Comparison of ENCODE assay signal across 26 cellular contexts in the genomic region with DNA sequence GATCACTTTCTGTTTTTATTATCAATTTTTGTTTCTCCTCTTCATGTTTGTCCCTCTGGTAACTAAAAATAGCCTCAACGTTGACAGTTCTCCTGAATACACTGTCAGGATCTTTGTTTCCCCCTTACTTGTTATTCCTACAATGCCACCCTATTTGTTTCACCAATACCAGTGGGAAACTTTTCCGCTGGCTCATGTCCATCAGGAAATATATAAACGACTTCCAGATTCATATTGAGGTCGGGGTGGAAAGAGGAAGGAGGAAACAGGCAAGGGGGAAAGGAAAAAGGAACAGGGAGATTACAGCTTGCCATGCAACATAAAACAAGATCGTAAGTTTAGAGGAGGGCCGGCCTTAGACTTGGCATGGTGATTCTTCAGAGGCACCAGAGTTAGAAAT.
DNase-seq lines count a peak whose midpoint lies in the region; ATAC-seq and TF ChIP-seq lines count a peak whose summit lies in the region.
"Had no signal": no experiment of that assay in that cellular context is flagged by ENCODE, and none has a peak within 500 bp of the region (broad histone marks: within the 10 kb centered on the region; RNA-seq: fewer than 3 reads in every experiment).

No MANE protein-coding gene starts in this region.

- H3K27ac ChIP-seq in right atrium auricular region = no peak overlapping the region
- peak overlapping the region; percentile 46 for H3K27ac ChIP-seq in angular gyrus (ENCODE audit: low read depth, low read length)
- H3K27ac ChIP-seq in CD4-positive, alpha-beta T cell (ENCODE audit: low read depth, low read length) = no peak overlapping the region
- H3K27ac ChIP-seq: HL-60, KMS-11, lower lobe of right lung, Peyer's patch, testis, WERI-Rb-1 had no signal

- H3K27me3 ChIP-seq in right atrium auricular region = no peaks in the 10 kb centered on the region
- no peaks in the 10 kb centered on the region for H3K27me3 ChIP-seq in CD4-positive, alpha-beta T cell (ENCODE audit: control insufficient read depth, insufficient read depth, low read length)
- H3K27me3 ChIP-seq: Peyer's patch, testis had no signal

- POLR2A ChIA-PET in CD4-positive, alpha-beta T cell (lab: Charles Lee) = no interaction called here

- intact Hi-C loops in Right ventricle myocardium superior (cut with DNase I) = no loop called here
- intact Hi-C loops in CD4-positive, alpha-beta T cell (cut with DNase I, micrococcal nuclease) = no loop called here

- no peak overlapping the region for H3K27ac Mint-ChIP-seq in glutamatergic neuron (ENCODE audit: unreplicated experiment)
- no peak overlapping the region for H3K27ac Mint-ChIP-seq in CD4-positive, alpha-beta T cell
- H3K27ac Mint-ChIP-seq: CD4-positive, alpha-beta memory T cell; natural killer cell treated with Interleukin-12 subunit alpha and Interleukin-12 subunit beta and Interleukin-15 and Interleukin-18, amount 100 ng/mL, for 72 hours; T-helper 2 cell treated with Interferon-gamma antibody and Interleukin-4, amounts not matched to agents 5 μg/mL and 100 μg/mL, for 36 hours had no signal

- no peak for TF ChIP-seq CTCF in right atrium auricular region (IDR thresholded peaks at IDR 0.05)
- no peak for TF ChIP-seq CTCF in glutamatergic neuron (IDR thresholded peaks at IDR 0.05; ENCODE audit: partially characterized antibody, unreplicated experiment)
- TF ChIP-seq CTCF in CD4-positive, alpha-beta T cell (IDR thresholded peaks at IDR 0.05) = no peak

- no peaks in the 10 kb centered on the region for H3K9me3 ChIP-seq in right atrium auricular region
- no peaks in the 10 kb centered on the region for H3K9me3 ChIP-seq in CD4-positive, alpha-beta T cell (ENCODE audit: control insufficient read depth, low read length)
- H3K9me3 ChIP-seq: lower lobe of right lung, Peyer's patch, testis had no signal

- peaks cover 0 to 12% of the 10 kb centered on the region in 2 donors for H3K4me1 ChIP-seq in right atrium auricular region
- H3K4me1 ChIP-seq: lower lobe of right lung, Peyer's patch, testis had no signal

- H3K4me1 Mint-ChIP-seq in glutamatergic neuron (ENCODE audit: low read depth, unreplicated experiment) = peaks cover 17% of the 10 kb centered on the region
- peaks cover 17% of the 10 kb centered on the region for H3K4me1 Mint-ChIP-seq in CD4-positive, alpha-beta T cell (ENCODE audit: low read depth)

- H3K4me3 Mint-ChIP-seq in glutamatergic neuron (ENCODE audit: unreplicated experiment) = no peak overlapping the region
- H3K4me3 Mint-ChIP-seq in CD4-positive, alpha-beta T cell = no peak overlapping the region
- H3K4me3 Mint-ChIP-seq: natural killer cell treated with Interleukin-12 subunit alpha and Interleukin-12 subunit beta and Interleukin-15 and Interleukin-18, amount 100 ng/mL, for 72 hours; T-helper 2 cell treated with Interferon-gamma antibody and Interleukin-4, amounts not matched to agents 5 μg/mL and 100 μg/mL, for 36 hours had no signal

- TF ChIP-seq POLR2A in erythroblast (IDR thresholded peaks at IDR 0.05; ENCODE audit: low read length) = no peak

- DNase-seq in Right ventricle myocardium superior (no peak), right atrium auricular region (ENCODE audit: low spot score) (no peak), medulla oblongata (ENCODE audit: extremely low spot score) (peak; percentile 31), glutamatergic neuron (no peak), inferior parietal cortex (ENCODE audit: extremely low spot score) (no peak), erythroblast (lab: John Stamatoyannopoulos, UW) (no peak)
- DNase-seq in CD4-positive, alpha-beta T cell = no peak
- DNase-seq: activated CD4-positive, alpha-beta T cell treated with anti-CD3 and anti-CD28 coated beads for 48 hours; CD4-positive, alpha-beta memory T cell; central memory CD4-positive, alpha-beta T cell; EL; lower lobe of right lung; NCI-H1436 treated with DMSO at 0.1 percent for 48 hours; NCI-H226; NCI-H69; Peyer's patch; SHP77 treated with DMSO at 0.1 percent for 48 hours; stimulated activated CD4-positive, alpha-beta T cell treated with anti-CD3 and anti-CD28 coated beads, Interleukin-15, amount 100 ng/mL, for 24 hours; stimulated activated CD4-positive, alpha-beta T cell treated with anti-CD3 and anti-CD28 coated beads, Interleukin-4, amount 100 ng/mL, for 4 hours; testis; WERI-Rb-1 had no signal

- no peaks in the 10 kb centered on the region for H3K9me3 Mint-ChIP-seq in glutamatergic neuron (ENCODE audit: unreplicated experiment)
- H3K9me3 Mint-ChIP-seq in CD4-positive, alpha-beta T cell = no peaks in the 10 kb centered on the region
- H3K9me3 Mint-ChIP-seq: natural killer cell treated with Interleukin-12 subunit alpha and Interleukin-12 subunit beta and Interleukin-15 and Interleukin-18, amount 100 ng/mL, for 72 hours; T-helper 2 cell treated with Interferon-gamma antibody and Interleukin-4, amounts not matched to agents 5 μg/mL and 100 μg/mL, for 36 hours had no signal

- H3K4me3 ChIP-seq in right atrium auricular region = no peak overlapping the region
- H3K4me3 ChIP-seq: lower lobe of right lung, Peyer's patch, testis had no signal

- CTCF ChIA-PET in CD4-positive, alpha-beta T cell (lab: Charles Lee) = no interaction called here

- H3K27me3 Mint-ChIP-seq in glutamatergic neuron (ENCODE audit: unreplicated experiment) = peaks cover 2% of the 10 kb centered on the region
- H3K27me3 Mint-ChIP-seq in CD4-positive, alpha-beta T cell = no peaks in the 10 kb centered on the region
- H3K27me3 Mint-ChIP-seq: CD4-positive, alpha-beta memory T cell; natural killer cell treated with Interleukin-12 subunit alpha and Interleukin-12 subunit beta and Interleukin-15 and Interleukin-18, amount 100 ng/mL, for 72 hours had no signal

- no peaks in the 10 kb centered on the region for H3K36me3 Mint-ChIP-seq in glutamatergic neuron (ENCODE audit: unreplicated experiment)
- peaks cover 31% of the 10 kb centered on the region for H3K36me3 Mint-ChIP-seq in CD4-positive, alpha-beta T cell (ENCODE audit: low read depth)
- H3K36me3 Mint-ChIP-seq: natural killer cell treated with Interleukin-12 subunit alpha and Interleukin-12 subunit beta and Interleukin-15 and Interleukin-18, amount 100 ng/mL, for 72 hours had no signal

- peak; percentile 36 for ATAC-seq in Right ventricle myocardium superior (ENCODE audit: poor library complexity)
- no peak for ATAC-seq in CD4-positive, alpha-beta T cell (ENCODE audit: poor library complexity)
- ATAC-seq: lower lobe of right lung; natural killer cell treated with Interleukin-12 subunit alpha and Interleukin-12 subunit beta and Interleukin-15 and Interleukin-18, amount 100 ng/mL, for 72 hours had no signal

- H3K36me3 ChIP-seq in right atrium auricular region = no peaks in the 10 kb centered on the region
- H3K36me3 ChIP-seq: Peyer's patch, WERI-Rb-1 had no signal
